Comparison of ENCODE assay signal across 1 cellular context in the genomic region with DNA sequence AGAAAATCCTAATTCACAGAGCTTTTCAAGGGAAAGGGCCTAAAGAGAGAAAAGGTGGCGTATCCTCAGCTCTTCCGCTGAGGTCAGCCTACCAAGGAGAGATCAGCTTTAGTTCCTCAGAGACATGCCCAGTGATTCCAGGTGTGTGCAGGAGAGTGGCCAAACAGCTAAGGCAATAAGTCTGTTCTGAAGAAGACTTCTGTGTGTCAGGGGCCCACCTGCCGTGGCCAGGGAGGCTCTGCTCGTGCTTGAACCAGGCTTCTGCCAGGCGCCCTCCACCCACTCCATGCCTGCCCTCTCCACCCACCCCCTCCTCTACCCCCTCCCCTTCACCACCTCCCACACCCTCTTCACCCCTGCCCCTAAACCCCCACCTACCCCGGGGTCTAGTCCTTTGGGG.
TF ChIP-seq lines count a peak whose summit lies in the region.

No MANE protein-coding gene starts in this region.

TF ChIP-seq in IMR-90, 13 proteins besides CTCF, POLR2A, EP300 and RAD21:
- no peak for TF ChIP-seq MAZ (IDR thresholded peaks at IDR 0.05; ENCODE audit: borderline replicate concordance, low read depth, low read length)
- TF ChIP-seq MAFK (IDR thresholded peaks at IDR 0.05; ENCODE audit: low read depth, low read length) = no peak
- TF ChIP-seq BHLHE40 (IDR thresholded peaks at IDR 0.05; ENCODE audit: low read depth, low read length) = no peak
- TF ChIP-seq MXI1 (IDR thresholded peaks at IDR 0.05; ENCODE audit: borderline replicate concordance, low read depth, low read length) = no peak
- no peak for TF ChIP-seq RCOR1 (IDR thresholded peaks at IDR 0.05; ENCODE audit: insufficient replicate concordance, low read length)
TF ChIP-seq in IMR-90: peak in this region for 0.
